Comparison of ENCODE assay signal across 16 cellular contexts in genomic region chr12:25106818-25107217, GRCh38.
DNase-seq lines count a peak whose midpoint lies in the region; ATAC-seq and TF ChIP-seq lines count a peak whose summit lies in the region.
"Had no signal": no experiment of that assay in that cellular context is flagged by ENCODE, and none has a peak within 500 bp of the region (broad histone marks: within the 10 kb centered on the region; RNA-seq: fewer than 3 reads in every experiment).

No MANE protein-coding gene starts in this region.

- no peak overlapping the region for H4K8ac ChIP-seq in IMR-90 (ENCODE audit: low read depth in 2 of 2, low read length in 2 of 2)

- H3K79me1 ChIP-seq in IMR-90 (ENCODE audit: low read depth in 1 of 2, low read length in 2 of 2): no peaks in the 10 kb centered on the region

- H3K4me2 ChIP-seq in IMR-90 (ENCODE audit: low read depth, low read length): no peak overlapping the region

- H3K27ac ChIP-seq in IMR-90 (ENCODE audit: insufficient read depth, low read length): no peak overlapping the region
- H3K27ac ChIP-seq: C4-2B, GM23248, HL-60 had no signal

- H2BK15ac ChIP-seq in IMR-90 (ENCODE audit: low read depth, low read length): no peak overlapping the region

- H3K4me1 Mint-ChIP-seq in WTC11: no peaks in the 10 kb centered on the region

- no peak overlapping the region for H2AK9ac ChIP-seq in IMR-90 (replicated peaks; ENCODE audit: low read depth, low read length, poor library complexity)

- dilution Hi-C loops in IMR-90 (cut with HindIII; ENCODE audit: low sequenced_read_pairs, unreplicated experiment): no loop called here

- in situ Hi-C loops in IMR-90 (cut with MboI; ENCODE audit: low sequenced_read_pairs): no loop called here

- H2AK5ac ChIP-seq in IMR-90 (ENCODE audit: low read depth, low read length): no peak overlapping the region

- H3K4me3 ChIP-seq in IMR-90 (ENCODE audit: insufficient read depth, low read depth, low read length): no peak overlapping the region
- H3K4me3 ChIP-seq in adipocyte (ENCODE audit: low read length): no peak overlapping the region
- H3K4me3 ChIP-seq: GM23248 had no signal

- ATAC-seq in IMR-90 (ENCODE audit: low read depth) (no peak; the same call in 1 of the 2 replicates), WTC11 (no peak)
- ATAC-seq: CD8-positive, alpha-beta T cell; HCT116 had no signal

- H3K23ac ChIP-seq in IMR-90 (ENCODE audit: low read depth, low read length): no peak overlapping the region

- no peak overlapping the region for H2BK20ac ChIP-seq in IMR-90 (ENCODE audit: low read depth, low read length)

- no peak overlapping the region for H3K4ac ChIP-seq in IMR-90 (ENCODE audit: low read depth, low read length)

- H3K9me3 ChIP-seq in IMR-90 (ENCODE audit: control insufficient read depth, insufficient read depth, low read length): no peaks in the 10 kb centered on the region
- no peaks in the 10 kb centered on the region for H3K9me3 ChIP-seq in adipocyte (ENCODE audit: control insufficient read depth, low read length)
- H3K9me3 ChIP-seq: BE2C, Caco-2 had no signal

- H3K4me1 ChIP-seq in IMR-90 (ENCODE audit: control insufficient read depth, insufficient read depth, low read length) (no peaks in the 10 kb centered on the region), adipocyte (ENCODE audit: control insufficient read depth, insufficient read depth, low read length) (no peaks in the 10 kb centered on the region)
- H3K4me1 ChIP-seq: BE2C, Caco-2 had no signal

- H3K36me3 Mint-ChIP-seq in WTC11: no peaks in the 10 kb centered on the region

- no peak overlapping the region for H3K56ac ChIP-seq in IMR-90 (ENCODE audit: extremely low read depth, insufficient read depth, low read length)

- H3K27me3 ChIP-seq in IMR-90 (ENCODE audit: control insufficient read depth, insufficient read depth, low read length) (no peaks in the 10 kb centered on the region), adipocyte (replicated peaks; ENCODE audit: control insufficient read depth, insufficient read depth, low read length) (no peaks in the 10 kb centered on the region)

- intact Hi-C loops in IMR-90 (cut with micrococcal nuclease): no loop called here

- H4K20me1 ChIP-seq in IMR-90 (ENCODE audit: insufficient read depth, low read length): no peaks in the 10 kb centered on the region

- no peak overlapping the region for H3K4me3 Mint-ChIP-seq in WTC11
- H3K4me3 Mint-ChIP-seq: CD8-positive, alpha-beta T cell had no signal

- CTCF ChIA-PET in IMR-90 (lab: Yijun Ruan, JAX) (no interaction called here), WTC11 (lab: Charles Lee) (no interaction called here)

- H4K91ac ChIP-seq in IMR-90 (ENCODE audit: insufficient read depth, low read depth, low read length): no peak overlapping the region

- no peak for TF ChIP-seq RAD21 in IMR-90 (IDR thresholded peaks at IDR 0.05; ENCODE audit: low read length)

- no peak for TF ChIP-seq CTCF in IMR-90 (conservative IDR thresholded peaks at IDR 0.05; ENCODE audit: low read depth, low read length)
- no peak for TF ChIP-seq CTCF in WTC11 (IDR thresholded peaks at IDR 0.05)

- no peak overlapping the region for H3K18ac ChIP-seq in IMR-90 (ENCODE audit: low read depth, low read length)

- no peaks in the 10 kb centered on the region for H3K9me1 ChIP-seq in IMR-90 (ENCODE audit: insufficient read depth, low read length)

- H3K9ac ChIP-seq in IMR-90 (ENCODE audit: low read depth, low read length): no peak overlapping the region
- no peak overlapping the region for H3K9ac ChIP-seq in adipocyte (ENCODE audit: low read length)
- H3K9ac ChIP-seq: GM23248 had no signal

- H3K14ac ChIP-seq in IMR-90 (replicated peaks; ENCODE audit: low read depth, low read length): no peak overlapping the region

- POLR2A ChIA-PET in IMR-90 (lab: Charles Lee; ENCODE audit: unreplicated experiment): no interaction called here
- POLR2A ChIA-PET in WTC11 (lab: Charles Lee): no interaction called here

- H2BK120ac ChIP-seq in IMR-90 (ENCODE audit: low read depth, low read length): no peak overlapping the region

- no peak overlapping the region for H4K5ac ChIP-seq in IMR-90 (ENCODE audit: low read depth, low read length)

- TF ChIP-seq POLR2A in IMR-90 (IDR thresholded peaks at IDR 0.05; ENCODE audit: low read depth, low read length): no peak

- no peak overlapping the region for H2BK5ac ChIP-seq in IMR-90 (ENCODE audit: low read depth, low read length, poor library complexity, severe bottlenecking)

- DNase-seq in IMR-90 (peak; percentile 21), adipocyte (ENCODE audit: low read depth) (peak; percentile 8), hepatic stellate cell (ENCODE audit: low spot score) (peak; percentile 7), WTC11 (ENCODE audit: low spot score) (no peak), DMS 273 treated with DMSO at 0.1 percent for 48 hours (lab: John Stamatoyannopoulos, UW) (no peak), cortex of kidney (lab: John Stamatoyannopoulos, UW) (no peak)
- DNase-seq in stimulated activated CD4-positive, alpha-beta T cell treated with anti-CD3 and anti-CD28 coated beads, Interleukin-4, amount 100 ng/mL, for 24 hours: no peak
- DNase-seq: BE2C; Caco-2; CD8-positive, alpha-beta T cell; DMS53; GF-D8; GM23248 had no signal

- no peak overlapping the region for H2AFZ ChIP-seq in IMR-90 (replicated peaks; ENCODE audit: low read length, poor library complexity)
- H2AFZ ChIP-seq: GM23248 had no signal

- H3K36me3 ChIP-seq in IMR-90 (ENCODE audit: control insufficient read depth, insufficient read depth, low read length) (no peaks in the 10 kb centered on the region), adipocyte (ENCODE audit: control insufficient read depth, insufficient read depth, low read length, severe bottlenecking) (no peaks in the 10 kb centered on the region)
- H3K36me3 ChIP-seq: BE2C had no signal

- H3K9me3 Mint-ChIP-seq in WTC11: 0 out of 2 replicates have a peak, but pooled peaks cover 4% of the 10 kb centered on the region

- no peaks in the 10 kb centered on the region for H3K27me3 Mint-ChIP-seq in WTC11 (ENCODE audit: low read depth)

- no peak overlapping the region for H3K27ac Mint-ChIP-seq in WTC11
- H3K27ac Mint-ChIP-seq: CD8-positive, alpha-beta T cell had no signal

- no TSS peak for BruUV-seq in IMR-90 (replicated peaks; lab: Mats Ljungman, UMichigan)

TF ChIP-seq in IMR-90, 13 proteins besides CTCF, POLR2A, EP300 and RAD21 (continues in another document):
- TF ChIP-seq RFX5 (IDR thresholded peaks at IDR 0.05; ENCODE audit: low read depth, low read length) (no peak), SMC3 (IDR thresholded peaks at IDR 0.05; ENCODE audit: low read depth, low read length) (no peak), MAFK (IDR thresholded peaks at IDR 0.05; ENCODE audit: low read depth, low read length) (no peak), MXI1 (IDR thresholded peaks at IDR 0.05; ENCODE audit: borderline replicate concordance, low read depth, low read length) (no peak), FOS (IDR thresholded peaks at IDR 0.05; ENCODE audit: low read depth, low read length) (no peak), RCOR1 (IDR thresholded peaks at IDR 0.05; ENCODE audit: insufficient replicate concordance, low read length) (no peak), MAZ (IDR thresholded peaks at IDR 0.05; ENCODE audit: borderline replicate concordance, low read depth, low read length) (no peak), USF2 (IDR thresholded peaks at IDR 0.05; ENCODE audit: low read depth, low read length) (no peak), NFE2L2 (IDR thresholded peaks at IDR 0.05; ENCODE audit: low read depth, low read length) (no peak), BHLHE40 (IDR thresholded peaks at IDR 0.05; ENCODE audit: low read depth, low read length) (no peak)

TF ChIP-seq in WTC11, 78 proteins besides CTCF, POLR2A, EP300 and RAD21 (continues in another document):
- TF ChIP-seq TP53 (CRISPR knock-in tag; IDR thresholded peaks at IDR 0.05) (no peak), ZNF317 (CRISPR knock-in tag; IDR thresholded peaks at IDR 0.05; ENCODE audit: borderline replicate concordance, low read depth) (no peak), JUN (CRISPR knock-in tag; IDR thresholded peaks at IDR 0.05) (no peak), NFYB (CRISPR knock-in tag; conservative IDR thresholded peaks at IDR 0.05; ENCODE audit: low read depth) (no peak), ZNF425 (CRISPR knock-in tag; conservative IDR thresholded peaks at IDR 0.05) (no peak), ZNF263 (CRISPR knock-in tag; IDR thresholded peaks at IDR 0.05; ENCODE audit: low read depth) (no peak), CBFB (CRISPR knock-in tag; IDR thresholded peaks at IDR 0.05; ENCODE audit: low read depth) (no peak), TCF7 (CRISPR knock-in tag; IDR thresholded peaks at IDR 0.05; ENCODE audit: low read depth) (no peak)

Comparison
In these comparisons a context has a peak if more than half of its experiments do, and no peak if none do; other contexts are left out.
1. DNase-seq: peak in IMR-90 (single experiment), adipocyte (single experiment) and hepatic stellate cell (single experiment); none in WTC11 (single experiment), stimulated activated CD4-positive, alpha-beta T cell treated with anti-CD3 and anti-CD28 coated beads, Interleukin-4, amount 100 ng/mL, for 24 hours (single experiment), DMS 273 treated with DMSO at 0.1 percent for 48 hours (single experiment) and cortex of kidney (single experiment).